Comparison of ENCODE assay signal across 10 cellular contexts in the genomic region with DNA sequence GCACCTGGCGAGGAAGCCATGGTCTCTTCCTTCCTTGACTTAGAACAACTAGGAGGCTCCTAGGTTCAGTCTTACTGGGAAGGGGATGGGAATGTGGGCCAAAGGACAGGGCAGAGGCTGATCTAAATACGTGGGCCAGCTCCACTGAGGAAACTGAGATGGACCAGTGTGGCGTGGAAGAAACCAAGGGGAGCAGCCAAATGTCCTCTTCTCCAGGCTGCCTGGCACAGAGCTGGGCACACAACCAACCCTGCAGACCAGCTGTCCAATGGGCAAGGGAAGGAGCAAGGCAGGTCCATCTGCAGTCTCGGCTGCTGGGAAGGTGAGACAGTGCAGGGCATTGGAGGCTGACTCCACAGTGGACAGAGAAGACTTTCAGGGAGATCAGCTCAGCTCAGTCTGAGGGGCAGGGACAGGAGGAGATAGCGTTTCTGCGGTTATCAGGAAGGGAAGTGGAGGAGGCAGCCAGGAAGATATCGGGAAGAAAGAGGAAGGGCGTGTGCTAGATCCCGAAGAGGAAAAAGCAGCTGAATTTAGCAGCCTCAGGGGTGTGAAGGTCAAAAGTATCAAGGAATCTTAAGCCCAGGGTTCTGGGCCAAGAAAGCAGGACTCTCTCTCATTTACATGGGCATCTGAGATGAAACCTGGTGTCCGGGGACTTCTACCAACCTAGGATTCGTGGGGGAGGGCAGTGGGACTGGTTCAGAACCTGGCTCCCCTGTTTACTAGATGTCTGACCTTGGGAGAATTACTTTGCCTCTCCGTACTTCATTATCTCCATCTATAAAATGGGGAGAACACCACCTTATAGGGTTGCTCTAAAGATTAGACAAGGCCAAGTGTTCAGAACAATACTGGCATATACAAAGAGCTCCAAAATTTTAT. TPM values are rescaled to one million over a fixed set of nuclear protein-coding genes. Genes with fewer than 3 reads are reported as not detected.
DNase-seq lines count a peak whose midpoint lies in the region; ATAC-seq and TF ChIP-seq lines count a peak whose summit lies in the region.
"Had no signal": no experiment of that assay in that cellular context is flagged by ENCODE, and none has a peak within 500 bp of the region (broad histone marks: within the 10 kb centered on the region; RNA-seq: fewer than 3 reads in every experiment).

No MANE protein-coding gene starts in this region.

- H3K27me3 ChIP-seq in esophagus squamous epithelium, result no peaks in the 10 kb centered on the region
- H3K27me3 ChIP-seq in parathyroid adenoma (ENCODE audit: control insufficient read depth, insufficient read depth, low read length), result no peaks in the 10 kb centered on the region

- no peak overlapping the region for H2AFZ ChIP-seq in parathyroid adenoma

- DNase-seq in CD1c-positive myeloid dendritic cell (ENCODE audit: extremely low spot score), result peak; percentile 58
- no peak for DNase-seq in T-cell
- DNase-seq in esophagus squamous epithelium (lab: John Stamatoyannopoulos, UW), result no peak
- no peak for DNase-seq in ACHN
- no peak for DNase-seq in NCI-H2227 treated with DMSO at 0.1 percent for 48 hours (lab: John Stamatoyannopoulos, UW)
- DNase-seq in HuH-7.5 (ENCODE audit: low spot score), result no peak
- DNase-seq in DMS114 treated with DMSO at 0.1 percent for 48 hours (lab: John Stamatoyannopoulos, UW; ENCODE audit: unreplicated experiment), result no peak
- DNase-seq: cerebellar nuclear complex had no signal

- no peak for ATAC-seq in T-cell (replicated peaks in 1 of 4)

- POLR2A ChIA-PET in T-cell (lab: Charles Lee), result interaction anchor here in 1 of 2 donors (0.6 kb wide), 1 partner anchor 36 kb away, joined by 8 read pairs; no protein-coding TSS in a partner anchor

- no peak overlapping the region for H3K9ac ChIP-seq in parathyroid adenoma
- H3K9ac ChIP-seq: KMS-11 had no signal

- H3K9me3 Mint-ChIP-seq in T-cell, result no peaks in the 10 kb centered on the region

- peaks cover 22 to 30% of the 10 kb centered on the region in 2 donors for H3K27me3 Mint-ChIP-seq in T-cell

- H3K4me1 ChIP-seq in esophagus squamous epithelium, result peaks cover 29 to 81% (median 45%) of the 10 kb centered on the region in 3 donors
- H3K4me1 ChIP-seq in parathyroid adenoma, result peaks cover 16% of the 10 kb centered on the region

- TF ChIP-seq CTCF in esophagus squamous epithelium (IDR thresholded peaks at IDR 0.05), result no peak
- no peak for TF ChIP-seq CTCF in parathyroid adenoma (IDR thresholded peaks at IDR 0.05)

- H3K4me3 Mint-ChIP-seq in T-cell, result peak overlapping the region in 2 of 3 donors; percentile 17 to 38

- H3K4me2 ChIP-seq in parathyroid adenoma (ENCODE audit: low read length), result peak overlapping the region; percentile 66

- H3K4me3 ChIP-seq in esophagus squamous epithelium, result peak overlapping the region in 3 of 4 donors; percentile 55 to 71 (median 62)
- peak overlapping the region; percentile 62 for H3K4me3 ChIP-seq in parathyroid adenoma (ENCODE audit: low read depth, low read length)

- TF ChIP-seq POLR2A in esophagus squamous epithelium (IDR thresholded peaks at IDR 0.05), result no peak

- peaks cover 6% of the 10 kb centered on the region for H3K79me2 ChIP-seq in parathyroid adenoma

- H3K36me3 ChIP-seq in esophagus squamous epithelium (peaks cover 0 to 10% (median 0%) of the 10 kb centered on the region in 3 donors), parathyroid adenoma (ENCODE audit: control insufficient read depth, insufficient read depth, low read length) (no peaks in the 10 kb centered on the region)

- in situ Hi-C loops in ACHN (cut with HindIII; ENCODE audit: low pct_ligation_motif_present, low pct_unique_long_range_greater_than_20kb, low sequenced_read_pairs), result no loop called here

- H3K27ac ChIP-seq in esophagus squamous epithelium (peak overlapping the region in 3 of 4 donors; percentile 82 to 90 (median 89)), parathyroid adenoma (peak overlapping the region; percentile 48)
- H3K27ac ChIP-seq: KMS-11 had no signal

- peaks cover 30 to 39% (median 34%) of the 10 kb centered on the region in 3 donors for H3K4me1 Mint-ChIP-seq in T-cell

- H3K36me3 Mint-ChIP-seq in T-cell, result no peaks in the 10 kb centered on the region

- intact Hi-C loops in esophagus squamous epithelium (cut with DNase I), result no loop called here

- no peaks in the 10 kb centered on the region for H3K9me3 ChIP-seq in esophagus squamous epithelium
- H3K9me3 ChIP-seq in parathyroid adenoma (ENCODE audit: control insufficient read depth, low read length), result no peaks in the 10 kb centered on the region

- 53 to 66% methylated on average over 10 to 12 of the region's 12 CpGs for WGBS in esophagus squamous epithelium, 2 donors

- CTCF ChIA-PET in T-cell (lab: Charles Lee), result no interaction called here

- peak overlapping the region; percentile 20 to 28 for H3K27ac Mint-ChIP-seq in T-cell

RNA-seq across cellular contexts. Expression of a gene that starts 1.8 kb away (rescaled TPM):
- total RNA-seq in T-cell (1 to 10 TPM in 4 of 5 donors, under 1 TPM in 1; 0.78 to 4.1 (median 2.7) TPM), esophagus squamous epithelium (10 to 100 TPM; 14.8 to 72.4 (median 43.5) TPM)
